In genomic region chr6:8435093-8435844, GRCh38 we compare ENCODE assay signal across 1 cellular context.
TF ChIP-seq lines count a peak whose summit lies in the region.

TSS of gene SLC35B3 (minus strand) at chr6:8435545.

TF ChIP-seq in K562, 482 proteins besides CTCF, POLR2A, EP300 and RAD21 (continued from another document and continues in another):
- no peak for TF ChIP-seq REST (CRISPR knock-in tag; IDR thresholded peaks at IDR 0.05; ENCODE audit: low read depth)
- no peak for TF ChIP-seq MEF2A (IDR thresholded peaks at IDR 0.05; ENCODE audit: control insufficient read depth, low read depth, low read length)
- no peak for TF ChIP-seq RUNX1 (IDR thresholded peaks at IDR 0.05; ENCODE audit: low read depth)
- TF ChIP-seq SNRNP70 (optimal IDR thresholded peaks at IDR 0.05; ENCODE audit: low read depth, low read length) = no peak
- TF ChIP-seq MLX (CRISPR knock-in tag; conservative IDR thresholded peaks at IDR 0.05) = peak in 1 of 2 experiments; percentile 63; a peak in 1 of 4 replicates
- no peak for TF ChIP-seq RBM25 (IDR thresholded peaks at IDR 0.05; ENCODE audit: low read depth, low read length, severe bottlenecking)
- TF ChIP-seq NONO (IDR thresholded peaks at IDR 0.05; ENCODE audit: low read depth in 2 of 2, low read length in 1 of 2) = peak in 1 of 2 experiments; percentile 79; a peak in 3 of 4 replicates
- no peak for TF ChIP-seq SMARCA5 (IDR thresholded peaks at IDR 0.05)
- no peak for TF ChIP-seq PTRF (tag; IDR thresholded peaks at IDR 0.05)
- TF ChIP-seq DMBX1 (CRISPR knock-in tag; IDR thresholded peaks at IDR 0.05; ENCODE audit: borderline replicate concordance) = no peak
- TF ChIP-seq ZNF282 (CRISPR knock-in tag; IDR thresholded peaks at IDR 0.05) = no peak
- no peak for TF ChIP-seq TCF7L2 (IDR thresholded peaks at IDR 0.05; ENCODE audit: low read depth, low read length)
- TF ChIP-seq RAD51 (IDR thresholded peaks at IDR 0.05; ENCODE audit: borderline replicate concordance, low read depth) = no peak
- no peak for TF ChIP-seq ZNF431 (CRISPR knock-in tag; IDR thresholded peaks at IDR 0.05)
- TF ChIP-seq HNRNPUL1 (IDR thresholded peaks at IDR 0.05; ENCODE audit: low read length) = no peak
- TF ChIP-seq ZNF766 (CRISPR knock-in tag; conservative IDR thresholded peaks at IDR 0.05) = no peak
- no peak for TF ChIP-seq PTTG1 (tag; IDR thresholded peaks at IDR 0.05; ENCODE audit: low read depth)
- TF ChIP-seq NCOA6 (IDR thresholded peaks at IDR 0.05) = no peak
- no peak; the same call in 1 of the 2 replicates for TF ChIP-seq GATAD2B (IDR thresholded peaks at IDR 0.05; ENCODE audit: borderline replicate concordance)
- no peak for TF ChIP-seq ILK (tag; IDR thresholded peaks at IDR 0.05; ENCODE audit: borderline replicate concordance, low read depth)
- TF ChIP-seq PRDM10 (IDR thresholded peaks at IDR 0.05; ENCODE audit: partially characterized antibody) = no peak
- TF ChIP-seq TAF15 (IDR thresholded peaks at IDR 0.05; ENCODE audit: low read depth, low read length) = no peak
- no peak for TF ChIP-seq ZFP36 (IDR thresholded peaks at IDR 0.05; ENCODE audit: low read depth, low read length, partially characterized antibody)
- TF ChIP-seq ZC3H8 (IDR thresholded peaks at IDR 0.05) = no peak
- TF ChIP-seq NFRKB (IDR thresholded peaks at IDR 0.05; ENCODE audit: low read depth) = peak; percentile 70; the same call in 1 of the 2 replicates
- TF ChIP-seq KDM4B (IDR thresholded peaks at IDR 0.05; ENCODE audit: borderline replicate concordance in 2 of 2, low read depth in 1 of 2) = peak in 1 of 2 experiments; percentile 63; a peak in 1 of 4 replicates
- no peak for TF ChIP-seq ZNF165 (CRISPR knock-in tag; IDR thresholded peaks at IDR 0.05; ENCODE audit: borderline replicate concordance)
- TF ChIP-seq ZNF449 (CRISPR knock-in tag; IDR thresholded peaks at IDR 0.05) = no peak
- peak; percentile 82; the same call in 1 of the 2 replicates for TF ChIP-seq BRD4 (IDR thresholded peaks at IDR 0.05)
- no peak for TF ChIP-seq HMG20B (CRISPR knock-in tag; IDR thresholded peaks at IDR 0.05)
- no peak for TF ChIP-seq CHD2 (IDR thresholded peaks at IDR 0.05; ENCODE audit: low read depth, low read length)
- no peak for TF ChIP-seq SIN3B (IDR thresholded peaks at IDR 0.05; ENCODE audit: low read depth)
- TF ChIP-seq TBL1XR1 (IDR thresholded peaks at IDR 0.05; ENCODE audit: low read length in 2 of 2) = peak in 1 of 2 experiments; percentile 46; a peak in 1 of 4 replicates
- peak; percentile 66; the same call in 1 of the 2 replicates for TF ChIP-seq ZBTB17 (CRISPR knock-in tag; IDR thresholded peaks at IDR 0.05)
- no peak for TF ChIP-seq SREBF2 (CRISPR knock-in tag; IDR thresholded peaks at IDR 0.05)
- TF ChIP-seq HOXB6 (CRISPR knock-in tag; IDR thresholded peaks at IDR 0.05; ENCODE audit: borderline replicate concordance) = no peak
- peak; percentile 54; the same call in 1 of the 2 replicates for TF ChIP-seq HIVEP1 (CRISPR knock-in tag; IDR thresholded peaks at IDR 0.05)
- no peak for TF ChIP-seq ZNF445 (CRISPR knock-in tag; IDR thresholded peaks at IDR 0.05; ENCODE audit: low read depth)
- no peak for TF ChIP-seq ZNF324 (CRISPR knock-in tag; IDR thresholded peaks at IDR 0.05)
- TF ChIP-seq SLC30A9 (CRISPR knock-in tag; IDR thresholded peaks at IDR 0.05) = no peak
- TF ChIP-seq MAZ (CRISPR knock-in tag; conservative IDR thresholded peaks at IDR 0.05 in 1 of 2, IDR thresholded peaks at IDR 0.05 in 1 of 2) = peak; percentile 78 to 83
- TF ChIP-seq LARP7 (IDR thresholded peaks at IDR 0.05) = no peak
- no peak; the same call in 1 of the 2 replicates for TF ChIP-seq HLTF (IDR thresholded peaks at IDR 0.05)
- no peak for TF ChIP-seq NCOA4 (IDR thresholded peaks at IDR 0.05; ENCODE audit: partially characterized antibody)
- TF ChIP-seq CGGBP1 (CRISPR knock-in tag; IDR thresholded peaks at IDR 0.05) = peak; percentile 51; the same call in 1 of the 2 replicates
- TF ChIP-seq ZNF583 (CRISPR knock-in tag; IDR thresholded peaks at IDR 0.05) = no peak
- no peak for TF ChIP-seq ZNF780A (CRISPR knock-in tag; IDR thresholded peaks at IDR 0.05)
- TF ChIP-seq PREB (CRISPR knock-in tag; IDR thresholded peaks at IDR 0.05) = no peak
- no peak for TF ChIP-seq ZNF277 (CRISPR knock-in tag; IDR thresholded peaks at IDR 0.05; ENCODE audit: borderline replicate concordance)
- TF ChIP-seq RBBP5 (IDR thresholded peaks at IDR 0.05; ENCODE audit: borderline replicate concordance, insufficient read depth, low read length, poor library complexity, severe bottlenecking) = peak; percentile 97
- TF ChIP-seq EHMT2 (IDR thresholded peaks at IDR 0.05) = no peak
- no peak for TF ChIP-seq PRMT5 (CRISPR knock-in tag; IDR thresholded peaks at IDR 0.05)
- no peak; a peak in 2 of 4 replicates for TF ChIP-seq SIN3A (IDR thresholded peaks at IDR 0.05; ENCODE audit: borderline replicate concordance in 2 of 2, control insufficient read depth in 1 of 2, low read depth in 2 of 2, low read length in 2 of 2)
- 0 out of 2 replicates have a peak, but pooled peaks have one; percentile 41 for TF ChIP-seq ZNF57 (CRISPR knock-in tag; IDR thresholded peaks at IDR 0.05)
- 0 out of 2 replicates have a peak, but pooled peaks have one; percentile 64 for TF ChIP-seq AFF4 (CRISPR knock-in tag; IDR thresholded peaks at IDR 0.05)
- no peak for TF ChIP-seq NFIC (IDR thresholded peaks at IDR 0.05)
- TF ChIP-seq TCFL5 (CRISPR knock-in tag; conservative IDR thresholded peaks at IDR 0.05) = no peak
- peak; percentile 43 for TF ChIP-seq BRD9 (IDR thresholded peaks at IDR 0.05; ENCODE audit: low read depth, partially characterized antibody)
- TF ChIP-seq ETV5 (CRISPR knock-in tag; IDR thresholded peaks at IDR 0.05; ENCODE audit: low read depth) = peak; percentile 73; the same call in 1 of the 2 replicates
- TF ChIP-seq SIRT6 (IDR thresholded peaks at IDR 0.05; ENCODE audit: low read depth, low read length) = no peak
- TF ChIP-seq ARID2 (IDR thresholded peaks at IDR 0.05) = 0 out of 2 replicates have a peak, but pooled peaks have one; percentile 16
